Comparison of ENCODE assay signal across 13 cellular contexts in genomic region chr11:47477323-47477722, GRCh38. TPM values are rescaled to one million over a fixed set of nuclear protein-coding genes. Genes with fewer than 3 reads are reported as not detected.
A peak's percentile ranks its signal among the peaks of the same experiment; 100 is the strongest.
DNase-seq lines count a peak whose midpoint lies in the region; ATAC-seq and TF ChIP-seq lines count a peak whose summit lies in the region.
"Had no signal": no experiment of that assay in that cellular context is flagged by ENCODE, and none has a peak within 500 bp of the region (broad histone marks: within the 10 kb centered on the region; RNA-seq: fewer than 3 reads in every experiment).

No MANE protein-coding gene starts in this region.

- H3K27me3 Mint-ChIP-seq in neural progenitor cell (ENCODE audit: insufficient read depth, low read depth): no peaks in the 10 kb centered on the region

- no peaks in the 10 kb centered on the region for H3K4me1 ChIP-seq in neural progenitor cell

- H3K36me3 ChIP-seq in brain microvascular endothelial cell (replicated peaks) (peaks cover 69% of the 10 kb centered on the region), neural progenitor cell (peaks cover 20% of the 10 kb centered on the region)

- peaks cover 6% of the 10 kb centered on the region for H3F3A ChIP-seq in neural progenitor cell (ENCODE audit: low read depth)

- H3K9me3 ChIP-seq in neural progenitor cell (ENCODE audit: low read depth): no peaks in the 10 kb centered on the region

- no peak overlapping the region for H3K4me2 ChIP-seq in neural progenitor cell
- H3K4me2 ChIP-seq: smooth muscle cell had no signal

- peak; percentile 35 for DNase-seq in EL
- peak; percentile 35 for DNase-seq in NCI-H226
- DNase-seq in brain microvascular endothelial cell: peak; percentile 77
- DNase-seq in neural progenitor cell (ENCODE audit: low spot score): no peak
- no peak for DNase-seq in islet precursor cell
- DNase-seq in NCI-H510A treated with DMSO at 0.1 percent for 48 hours (lab: John Stamatoyannopoulos, UW): no peak
- no peak for DNase-seq in activated effector memory CD4-positive, alpha-beta T cell treated with anti-CD3 and anti-CD28 coated beads, Interleukin-2, amount 50 U/mL, for 16 hours
- DNase-seq: DMS153, NCI-H1105 treated with DMSO at 0.1 percent for 48 hours had no signal

- H3K27me3 ChIP-seq in brain microvascular endothelial cell (replicated peaks) (no peaks in the 10 kb centered on the region), neural progenitor cell (no peaks in the 10 kb centered on the region)

- H3K27ac ChIP-seq in brain microvascular endothelial cell (no peak overlapping the region), neural progenitor cell (no peak overlapping the region)

- no peaks in the 10 kb centered on the region for H3K4me1 Mint-ChIP-seq in neural progenitor cell

- no peak overlapping the region for H2AFZ ChIP-seq in neural progenitor cell (replicated peaks)

- H3K36me3 Mint-ChIP-seq in neural progenitor cell: peaks cover 46% of the 10 kb centered on the region

- TF ChIP-seq CTCF in brain microvascular endothelial cell (IDR thresholded peaks at IDR 0.05; ENCODE audit: low read depth, low read length, missing control alignments): no peak
- TF ChIP-seq CTCF in neural progenitor cell (IDR thresholded peaks at IDR 0.05): no peak

- H3K4me3 ChIP-seq in brain microvascular endothelial cell (ENCODE audit: low read depth, low read length) (no peak overlapping the region), neural progenitor cell (no peak overlapping the region)
- H3K4me3 ChIP-seq: smooth muscle cell had no signal

- no peak for ATAC-seq in GM19467 (IDR thresholded peaks at IDR 0.05; ENCODE audit: unreplicated experiment)

- H4K20me1 ChIP-seq in neural progenitor cell (ENCODE audit: low read depth): peaks cover 28% of the 10 kb centered on the region

- peak overlapping the region; percentile 30 for H3K27ac Mint-ChIP-seq in neural progenitor cell

- H3K79me2 ChIP-seq in neural progenitor cell (ENCODE audit: low read depth): peaks cover 28% of the 10 kb centered on the region

- in situ Hi-C loops in brain microvascular endothelial cell (cut with HindIII; ENCODE audit: low pct_ligation_motif_present, low sequenced_read_pairs): no loop called here

- H3K9ac ChIP-seq in neural progenitor cell: no peak overlapping the region

- no peaks in the 10 kb centered on the region for H3K9me3 Mint-ChIP-seq in neural progenitor cell

- H3K4me3 Mint-ChIP-seq in neural progenitor cell: no peak overlapping the region

RNA-seq across cellular contexts. Expression of gene RAPSN, which starts 28.4 kb away (rescaled TPM):
- total RNA-seq in neural progenitor cell (ENCODE audit: low replicate concordance): not detected in 2 replicates
- total RNA-seq: glomerular endothelial cell, H4, smooth muscle cell had no signal

RNA-seq across cellular contexts. Expression of gene PSMC3, which starts 51.1 kb away (rescaled TPM):
- total RNA-seq in neural progenitor cell (ENCODE audit: low replicate concordance): 126 and 175 TPM in 2 replicates

Comparison
In these comparisons a context has a peak if more than half of its experiments do, and no peak if none do; other contexts are left out.
1. DNase-seq: peak in EL (single experiment), NCI-H226 (single experiment) and brain microvascular endothelial cell (single experiment); none in neural progenitor cell (single experiment), islet precursor cell (single experiment), NCI-H510A treated with DMSO at 0.1 percent for 48 hours (single experiment) and activated effector memory CD4-positive, alpha-beta T cell treated with anti-CD3 and anti-CD28 coated beads, Interleukin-2, amount 50 U/mL, for 16 hours (single experiment).